ENCODE assay signal across 8 cellular contexts in genomic region chr1:235866913-235867850, GRCh38. TPM values are rescaled to one million over a fixed set of nuclear protein-coding genes. Genes with fewer than 3 reads are reported as not detected.
A peak's percentile ranks its signal among the peaks of the same experiment; 100 is the strongest.
DNase-seq lines count a peak whose midpoint lies in the region; TF ChIP-seq lines count a peak whose summit lies in the region.

No MANE protein-coding gene starts in this region.

- TF ChIP-seq POLR2A in suprapubic skin (IDR thresholded peaks at IDR 0.05) = peak in 1 of 2 donors; percentile 67

- no peaks in the 10 kb centered on the region for H3K9me3 Mint-ChIP-seq in activated naive CD4-positive, alpha-beta T cell treated with anti-CD3 and anti-CD28 coated beads, Interleukin-2, amount 10 ng/mL, durations not matched to agents 7 days and 5 days

- H3K36me3 ChIP-seq in suprapubic skin = no peaks in the 10 kb centered on the region

- H3K4me1 ChIP-seq in suprapubic skin = peaks cover 31% of the 10 kb centered on the region

- peaks cover 47% of the 10 kb centered on the region for H3K4me1 Mint-ChIP-seq in activated naive CD4-positive, alpha-beta T cell treated with anti-CD3 and anti-CD28 coated beads, Interleukin-2, amount 10 ng/mL, durations not matched to agents 7 days and 5 days

- peak overlapping the region; percentile 98 for H3K27ac Mint-ChIP-seq in activated naive CD4-positive, alpha-beta T cell treated with anti-CD3 and anti-CD28 coated beads, Interleukin-2, amount 10 ng/mL, durations not matched to agents 7 days and 5 days

- peak overlapping the region; percentile 96 for H3K27ac ChIP-seq in suprapubic skin

- no peaks in the 10 kb centered on the region for H3K27me3 ChIP-seq in suprapubic skin

- CTCF ChIA-PET in activated naive CD4-positive, alpha-beta T cell treated with anti-CD3 and anti-CD28 coated beads, Interleukin-2, amount 10 ng/mL, durations not matched to agents 7 days and 5 days (lab: Charles Lee) = interaction anchor here (0.6 to 4.9 kb wide), 11 partner anchors 9 to 107 kb away, joined by 3 to 65 read pairs (median 5); no protein-coding TSS in a partner anchor

- no peak for TF ChIP-seq EP300 in suprapubic skin (IDR thresholded peaks at IDR 0.05)

- in situ Hi-C loops in SK-MEL-5 (cut with HindIII; ENCODE audit: low pct_unique_long_range_greater_than_20kb, low sequenced_read_pairs) = no loop called here

- TF ChIP-seq CTCF in HFF-Myc (IDR thresholded peaks at IDR 0.05; ENCODE audit: low read depth, low read length, missing control alignments) (no peak), suprapubic skin (IDR thresholded peaks at IDR 0.05) (no peak)

- peak overlapping the region; percentile 100 for H3K4me3 Mint-ChIP-seq in activated naive CD4-positive, alpha-beta T cell treated with anti-CD3 and anti-CD28 coated beads, Interleukin-2, amount 10 ng/mL, durations not matched to agents 7 days and 5 days

- 1% methylated on average over 26 of the region's 56 CpGs for WGBS in suprapubic skin

- DNase-seq in GM04503 (ENCODE audit: low read depth) = peak; percentile 60
- peak; percentile 75 for DNase-seq in HFF-Myc (ENCODE audit: extremely low read depth, low read depth)
- peak; percentile 97 for DNase-seq in NAMALWA (ENCODE audit: low spot score)
- peak; percentile 92 for DNase-seq in SK-MEL-5 (ENCODE audit: low read depth, low spot score)
- DNase-seq in activated naive CD4-positive, alpha-beta T cell treated with anti-CD3 and anti-CD28 coated beads, Interleukin-2, amount 10 ng/mL, durations not matched to agents 7 days and 5 days = peak; percentile 97
- peak; percentile 98 for DNase-seq in germinal center (ENCODE audit: low spot score)
- DNase-seq in nucleus accumbens (lab: John Stamatoyannopoulos, UW) = peak; percentile 77 to 99 (median 95)
- DNase-seq in suprapubic skin (ENCODE audit: low spot score in 2 of 2) = peak; percentile 96 to 97

- peaks cover 4% of the 10 kb centered on the region for H3K36me3 Mint-ChIP-seq in activated naive CD4-positive, alpha-beta T cell treated with anti-CD3 and anti-CD28 coated beads, Interleukin-2, amount 10 ng/mL, durations not matched to agents 7 days and 5 days

- H3K4me3 ChIP-seq in HFF-Myc (replicated peaks; ENCODE audit: low read depth, low read length) (peak overlapping the region; percentile 74), suprapubic skin (peak overlapping the region; percentile 83)

- H3K27me3 Mint-ChIP-seq in activated naive CD4-positive, alpha-beta T cell treated with anti-CD3 and anti-CD28 coated beads, Interleukin-2, amount 10 ng/mL, durations not matched to agents 7 days and 5 days = no peaks in the 10 kb centered on the region

- H3K9me3 ChIP-seq in suprapubic skin = no peaks in the 10 kb centered on the region

RNA-seq across cellular contexts. Expression of gene LYST, which starts 0.5 kb away (rescaled TPM):
- total RNA-seq in SK-MEL-5 (2014; rRNA removed; shearing (Covaris generic)) = 146 and 166 TPM in 2 replicates
- polyA plus RNA-seq in SK-MEL-5 (2015; cell fraction: cytosol; rRNA removed) = 69.2 and 92.3 TPM in 2 replicates
- 374 and 406 TPM in 2 replicates for polyA plus RNA-seq in SK-MEL-5 (2015; cell fraction: nucleus; rRNA removed)
- 100 to 1,000 TPM in 1 of 4 donors, 10 to 100 TPM in 3; 40.1 to 118 (median 68.8) TPM for total RNA-seq in suprapubic skin

Comparison
In these comparisons a context has a peak if more than half of its experiments do, and no peak if none do; other contexts are left out.
1. Peak in every context shown above with its lines: DNase-seq, H3K4me3 ChIP-seq and H3K27ac ChIP-seq.